In genomic region chr6:94052754-94053153, GRCh38 we compare ENCODE assay signal across 16 cellular contexts.
DNase-seq lines count a peak whose midpoint lies in the region; ATAC-seq and TF ChIP-seq lines count a peak whose summit lies in the region.
"Had no signal": no experiment of that assay in that cellular context is flagged by ENCODE, and none has a peak within 500 bp of the region (broad histone marks: within the 10 kb centered on the region; RNA-seq: fewer than 3 reads in every experiment).

No MANE protein-coding gene starts in this region.

- ATAC-seq in HG02588 (IDR thresholded peaks at IDR 0.05; ENCODE audit: unreplicated experiment) (no peak), HG02852 (IDR thresholded peaks at IDR 0.05; ENCODE audit: unreplicated experiment) (no peak)
- ATAC-seq: activated T-helper 17 cell treated with anti-CD3 and anti-CD28 coated beads, Interleukin-2, amount 50 U/mL, for 72 hours; body of pancreas had no signal

- in situ Hi-C loops in astrocyte of the spinal cord (cut with HindIII; ENCODE audit: low sequenced_read_pairs), result no loop called here

- no peaks in the 10 kb centered on the region for H3K9me2 ChIP-seq in MM.1S (replicated peaks; ENCODE audit: insufficient read depth, low read length)

- no peak overlapping the region for H3K9ac ChIP-seq in MM.1S (ENCODE audit: low read length)

- TF ChIP-seq CTCF in A673 (conservative IDR thresholded peaks at IDR 0.05; ENCODE audit: low read depth, low read length) (peak; percentile 26; the same call in 1 of the 2 replicates), MM.1S (IDR thresholded peaks at IDR 0.05; ENCODE audit: low read length) (peak; percentile 36), astrocyte of the spinal cord (IDR thresholded peaks at IDR 0.05; ENCODE audit: low read depth, low read length) (peak; percentile 74)

- no peak overlapping the region for H2AFZ ChIP-seq in MM.1S (ENCODE audit: low read length)

- H3K79me2 ChIP-seq in MM.1S (ENCODE audit: low read length), result no peaks in the 10 kb centered on the region

- H3K9me3 ChIP-seq in A673 (ENCODE audit: low read depth, low read length, poor library complexity, severe bottlenecking) (no peaks in the 10 kb centered on the region), MM.1S (replicated peaks; ENCODE audit: insufficient read depth, low read length) (no peaks in the 10 kb centered on the region)
- H3K9me3 ChIP-seq: body of pancreas, ovary, vagina had no signal

- CTCF ChIA-PET in A673 (lab: Charles Lee), result interaction anchor here (0.7 kb wide), 1 partner anchor 919 kb away, joined by 10 read pairs; no protein-coding TSS in a partner anchor

- DNase-seq in A673 (ENCODE audit: low spot score) (peak; percentile 12), MM.1S (peak; percentile 27), astrocyte of the spinal cord (ENCODE audit: low read depth, low spot score) (peak; percentile 56), left kidney (ENCODE audit: low read depth, low spot score) (peak; percentile 51), AG08395 (ENCODE audit: low spot score) (no peak), SW480 (ENCODE audit: low spot score) (no peak)
- DNase-seq: body of pancreas; DMS 273 treated with DMSO at 0.1 percent for 48 hours; NCI-H1092; NCI-H526 treated with DMSO at 0.1 percent for 48 hours; ovary; stimulated activated CD8-positive, alpha-beta memory T cell treated with anti-CD3 and anti-CD28 coated beads, Interleukin-4, amount 100 ng/mL, for 48 hours had no signal

- peaks cover 10% of the 10 kb centered on the region for H3K4me1 ChIP-seq in A673 (ENCODE audit: insufficient read depth, low read length, poor library complexity, severe bottlenecking)
- H3K4me1 ChIP-seq in MM.1S (ENCODE audit: low read length), result no peaks in the 10 kb centered on the region
- H3K4me1 ChIP-seq: body of pancreas, vagina had no signal

- H3K4me3 ChIP-seq in A673 (ENCODE audit: low read depth, low read length, poor library complexity, severe bottlenecking), result no peak overlapping the region
- H3K4me3 ChIP-seq in MM.1S (ENCODE audit: low read length), result no peak overlapping the region
- no peak overlapping the region for H3K4me3 ChIP-seq in astrocyte of the spinal cord (ENCODE audit: low read depth, low read length)
- H3K4me3 ChIP-seq: body of pancreas, ovary, vagina had no signal

- POLR2A ChIA-PET in A673 (lab: Charles Lee; ENCODE audit: low non-redundant PET), result no interaction called here

- H3K27me3 ChIP-seq in A673 (replicated peaks; ENCODE audit: insufficient read depth, low read depth, low read length, poor library complexity) (no peaks in the 10 kb centered on the region), MM.1S (replicated peaks; ENCODE audit: insufficient read depth, low read length) (no peaks in the 10 kb centered on the region)
- H3K27me3 ChIP-seq: body of pancreas, ovary, vagina had no signal

- no peaks in the 10 kb centered on the region for H3K36me3 ChIP-seq in A673 (ENCODE audit: insufficient read depth, low read length, poor library complexity, severe bottlenecking)
- H3K36me3 ChIP-seq in MM.1S (replicated peaks; ENCODE audit: insufficient read depth, low read length), result no peaks in the 10 kb centered on the region
- H3K36me3 ChIP-seq: ovary, vagina had no signal

- no TSS peak for BruUV-seq in A673 (replicated peaks; lab: Mats Ljungman, UMichigan)

- no peaks in the 10 kb centered on the region for H3F3A ChIP-seq in MM.1S (ENCODE audit: insufficient read depth, low read length)

- intact Hi-C loops in A673 (cut with micrococcal nuclease; ENCODE audit: unreplicated experiment), result loop anchor here (10.0 kb wide), 1 partner anchor 628 kb away; no protein-coding TSS in a partner anchor

- no peaks in the 10 kb centered on the region for H4K20me1 ChIP-seq in MM.1S (ENCODE audit: insufficient read depth, low read length)

- H3K27ac ChIP-seq in A673 (ENCODE audit: low read depth, low read length, poor library complexity, severe bottlenecking), result no peak overlapping the region
- H3K27ac ChIP-seq in MM.1S (ENCODE audit: low read length), result no peak overlapping the region
- H3K27ac ChIP-seq: body of pancreas, ovary, vagina had no signal

- no peak overlapping the region for H3K4me2 ChIP-seq in MM.1S (ENCODE audit: low read depth, low read length)

Comparison
In these comparisons a context has a peak if more than half of its experiments do, and no peak if none do; other contexts are left out.
1. DNase-seq: peak in A673 (single experiment), MM.1S (single experiment), astrocyte of the spinal cord (single experiment) and left kidney (single experiment); none in AG08395 (single experiment) and SW480 (single experiment).
2. Peak in every context shown above with its lines, with median percentiles within 50 percentile points of each other: CTCF ChIP-seq.